Comparison of ENCODE assay signal across 11 cellular contexts in genomic region chr12:100671396-100672074, GRCh38.
A peak's percentile ranks its signal among the peaks of the same experiment; 100 is the strongest.
DNase-seq lines count a peak whose midpoint lies in the region; ATAC-seq lines count a peak whose summit lies in the region.
"Had no signal": no experiment of that assay in that cellular context is flagged by ENCODE, and none has a peak within 500 bp of the region (broad histone marks: within the 10 kb centered on the region; RNA-seq: fewer than 3 reads in every experiment).

No MANE protein-coding gene starts in this region.

- DNase-seq in NCI-H748 (lab: John Stamatoyannopoulos, UW; ENCODE audit: unreplicated experiment) (peak; percentile 49), NCI-H748 treated with DMSO at 0.1 percent for 48 hours (lab: John Stamatoyannopoulos, UW) (no peak), myocyte (ENCODE audit: low read depth) (peak; percentile 62), NCI-H1930 (lab: John Stamatoyannopoulos, UW) (no peak)
- no peak for DNase-seq in activated T-cell treated with anti-CD3 and anti-CD28 coated beads, Interleukin-2, amount 50 U/mL, for 72 hours
- DNase-seq: activated T-cell treated with anti-CD3 and anti-CD28 coated beads for 4 hours, naive B cell, T-helper 17 cell had no signal

- H3K4me3 Mint-ChIP-seq in activated T-cell treated with anti-CD3 and anti-CD28 coated beads, Interleukin-2, amount 50 U/mL, for 72 hours = no peak overlapping the region
- H3K4me3 Mint-ChIP-seq: naive B cell, T-helper 17 cell had no signal

- H3K27ac Mint-ChIP-seq in activated T-cell treated with anti-CD3 and anti-CD28 coated beads, Interleukin-2, amount 50 U/mL, for 72 hours = no peak overlapping the region
- H3K27ac Mint-ChIP-seq: naive B cell, T-helper 17 cell had no signal

- no peaks in the 10 kb centered on the region for H3K9me3 Mint-ChIP-seq in activated T-cell treated with anti-CD3 and anti-CD28 coated beads, Interleukin-2, amount 50 U/mL, for 72 hours
- H3K9me3 Mint-ChIP-seq: naive B cell had no signal

- no peaks in the 10 kb centered on the region for H3K4me1 Mint-ChIP-seq in activated T-cell treated with anti-CD3 and anti-CD28 coated beads, Interleukin-2, amount 50 U/mL, for 72 hours (ENCODE audit: low read depth)
- H3K4me1 Mint-ChIP-seq: naive B cell, T-helper 17 cell had no signal

- ATAC-seq in HG02571 (IDR thresholded peaks at IDR 0.05; ENCODE audit: unreplicated experiment) (peak; percentile 21), HG03521 (IDR thresholded peaks at IDR 0.05; ENCODE audit: unreplicated experiment) (peak; percentile 20), GM18502 (IDR thresholded peaks at IDR 0.05; ENCODE audit: poor library complexity, unreplicated experiment) (no peak)
- ATAC-seq in activated T-cell treated with anti-CD3 and anti-CD28 coated beads, Interleukin-2, amount 50 U/mL, for 72 hours (replicated peaks in 1 of 2) = no peak
- ATAC-seq: T-helper 17 cell had no signal

- no peaks in the 10 kb centered on the region for H3K36me3 Mint-ChIP-seq in activated T-cell treated with anti-CD3 and anti-CD28 coated beads, Interleukin-2, amount 50 U/mL, for 72 hours (ENCODE audit: insufficient read depth in 2 of 2)
- H3K36me3 Mint-ChIP-seq: naive B cell had no signal

- peaks cover 6% of the 10 kb centered on the region for H3K27me3 Mint-ChIP-seq in activated T-cell treated with anti-CD3 and anti-CD28 coated beads, Interleukin-2, amount 50 U/mL, for 72 hours (ENCODE audit: low read depth)

Comparison
In these comparisons a context has a peak if more than half of its experiments do, and no peak if none do; other contexts are left out.
1. DNase-seq: peak in NCI-H748 (single experiment) and myocyte (single experiment); none in NCI-H748 treated with DMSO at 0.1 percent for 48 hours (single experiment), NCI-H1930 (0 of 2) and activated T-cell treated with anti-CD3 and anti-CD28 coated beads, Interleukin-2, amount 50 U/mL, for 72 hours (0 of 2).
2. ATAC-seq: peak in HG02571 (single experiment) and HG03521 (single experiment); none in GM18502 (single experiment) and activated T-cell treated with anti-CD3 and anti-CD28 coated beads, Interleukin-2, amount 50 U/mL, for 72 hours (0 of 2).